Comparison of ENCODE assay signal across 11 cellular contexts in the genomic region with DNA sequence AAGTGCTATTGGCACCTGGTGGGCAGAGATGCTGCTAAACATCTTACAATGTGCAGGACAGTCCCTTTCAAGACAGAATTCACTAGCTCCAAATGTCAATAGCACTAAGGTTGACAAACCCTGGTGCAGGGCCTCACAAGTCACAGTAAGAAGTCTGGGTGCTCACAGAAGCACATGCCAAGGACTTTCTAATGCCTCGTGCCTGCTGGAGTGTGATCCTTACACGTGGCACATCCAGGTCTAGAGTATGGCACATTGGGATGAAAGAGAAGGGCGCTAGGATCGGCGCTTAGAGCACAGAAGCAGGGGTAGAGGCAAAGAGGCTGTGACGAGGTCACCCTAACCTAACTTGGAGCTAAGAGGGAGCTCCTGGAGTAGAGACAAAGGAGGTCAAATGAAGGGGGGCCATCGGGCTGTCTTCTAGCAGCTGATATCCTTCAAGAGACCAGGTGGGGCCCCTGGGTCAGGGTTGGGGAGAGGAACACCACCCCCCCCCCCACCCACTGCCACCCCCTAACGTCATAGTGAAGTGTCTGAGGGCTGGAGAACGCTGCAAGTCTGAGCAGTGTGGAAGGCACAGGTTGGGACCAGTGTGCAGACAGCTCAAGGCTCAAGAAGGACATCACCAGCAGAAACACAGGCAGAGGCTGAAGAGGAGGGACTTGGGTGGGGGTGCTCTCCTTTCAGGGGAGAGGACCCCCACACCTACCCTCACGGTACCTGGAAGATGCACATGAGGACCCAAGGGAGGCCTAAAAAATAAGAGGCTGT.
DNase-seq lines count a peak whose midpoint lies in the region; TF ChIP-seq lines count a peak whose summit lies in the region.
"Had no signal": no experiment of that assay in that cellular context is flagged by ENCODE, and none has a peak within 500 bp of the region (broad histone marks: within the 10 kb centered on the region; RNA-seq: fewer than 3 reads in every experiment).

No MANE protein-coding gene starts in this region.

- TF ChIP-seq RAD21 in Ishikawa (IDR thresholded peaks at IDR 0.05; ENCODE audit: low read depth), result no peak

- no peak overlapping the region for H3K23ac ChIP-seq in trophoblast cell (ENCODE audit: low read length)

- peak overlapping the region; percentile 37 for H2BK120ac ChIP-seq in trophoblast cell (ENCODE audit: insufficient read depth, low read length, poor library complexity)

- H3K27me3 Mint-ChIP-seq in Calu3 (ENCODE audit: unreplicated experiment) (no peaks in the 10 kb centered on the region), chondrocyte (ENCODE audit: low read depth) (no peaks in the 10 kb centered on the region)

- no peak overlapping the region for H3K9ac ChIP-seq in trophoblast cell (ENCODE audit: low read length)

- peak overlapping the region; percentile 56 for H4K91ac ChIP-seq in trophoblast cell (ENCODE audit: low read depth, low read length)

- no peaks in the 10 kb centered on the region for H3K9me3 Mint-ChIP-seq in Calu3 (ENCODE audit: low read depth, unreplicated experiment)
- H3K9me3 Mint-ChIP-seq in chondrocyte (ENCODE audit: low read depth), result no peaks in the 10 kb centered on the region

- CTCF ChIA-PET in Calu3 (lab: Charles Lee), result interaction anchor here (0.7 to 2.0 kb wide), 6 partner anchors 11 to 218 kb away, joined by 3 to 6 read pairs (median 4); no protein-coding TSS in a partner anchor

- H2BK12ac ChIP-seq in trophoblast cell (ENCODE audit: low read length), result peak overlapping the region; percentile 91

- no peak overlapping the region for H4K12ac ChIP-seq in trophoblast cell (ENCODE audit: low read depth, low read length)

- no peak for DNase-seq in Calu3
- no peak for DNase-seq in chondrocyte (ENCODE audit: low spot score)
- no peak for DNase-seq in trophoblast cell
- no peak for DNase-seq in GM19238 (ENCODE audit: insufficient read length, low spot score)
- no peak for DNase-seq in NCI-H146 (lab: John Stamatoyannopoulos, UW)
- DNase-seq in kidney tubule cell (ENCODE audit: low spot score), result no peak
- DNase-seq: NCI-H2171, OCI-M1, substantia nigra had no signal

- H3K4ac ChIP-seq in trophoblast cell (ENCODE audit: low read depth, low read length), result peak overlapping the region; percentile 13

- H3K4me3 ChIP-seq in trophoblast cell (ENCODE audit: low read depth, low read length), result no peak overlapping the region
- H3K4me3 ChIP-seq: MG63 had no signal

- peak overlapping the region; percentile 8 for H2BK5ac ChIP-seq in trophoblast cell (ENCODE audit: low read depth, low read length, poor library complexity)

- no peaks in the 10 kb centered on the region for H3K27me3 ChIP-seq in trophoblast cell (ENCODE audit: insufficient read depth, low read length)
- H3K27me3 ChIP-seq: MG63 had no signal

- H2AFZ ChIP-seq in trophoblast cell (ENCODE audit: insufficient read depth, low read length, poor library complexity), result no peak overlapping the region

- peak overlapping the region; percentile 12 for H3K4me3 Mint-ChIP-seq in Calu3 (ENCODE audit: low read depth, unreplicated experiment)
- no peak overlapping the region for H3K4me3 Mint-ChIP-seq in chondrocyte (ENCODE audit: unreplicated experiment)

- peak overlapping the region; percentile 36 for H3K14ac ChIP-seq in trophoblast cell (ENCODE audit: low read length)

- no CpG with 5 or more reads among the region's 10 CpGs for WGBS in trophoblast cell (ENCODE audit: extremely low coverage, insufficient coverage, insufficient read length)

- no peaks in the 10 kb centered on the region for H3K79me2 ChIP-seq in trophoblast cell (ENCODE audit: control insufficient read depth, insufficient read depth, low read length, poor library complexity)

- H3K27ac ChIP-seq in trophoblast cell (ENCODE audit: low read depth, low read length), result peak overlapping the region; percentile 40

- no TSS peak for BruUV-seq in Calu3 (replicated peaks; lab: Mats Ljungman, UMichigan)

- peak overlapping the region; percentile 26 for H3K18ac ChIP-seq in trophoblast cell (ENCODE audit: low read length)

- H3K9me3 ChIP-seq in trophoblast cell (ENCODE audit: insufficient read depth, low read depth, low read length), result no peaks in the 10 kb centered on the region
- H3K9me3 ChIP-seq: MG63 had no signal

- peak overlapping the region; percentile 28 for H3K4me2 ChIP-seq in trophoblast cell (ENCODE audit: low read length)

- TF ChIP-seq CTCF in Calu3 (IDR thresholded peaks at IDR 0.05; ENCODE audit: unreplicated experiment), result no peak
- TF ChIP-seq CTCF in chondrocyte (IDR thresholded peaks at IDR 0.05), result no peak

- peaks cover 19% of the 10 kb centered on the region for H3K79me1 ChIP-seq in trophoblast cell (ENCODE audit: low read length)

- no peak overlapping the region for H4K8ac ChIP-seq in trophoblast cell (ENCODE audit: low read depth, low read length)

- intact Hi-C loops in Calu3 (cut with micrococcal nuclease; ENCODE audit: unreplicated experiment), result no loop called here

- H2AK5ac ChIP-seq in trophoblast cell (ENCODE audit: low read length), result peak overlapping the region; percentile 51

- H3K27ac Mint-ChIP-seq in Calu3 (ENCODE audit: unreplicated experiment), result peak overlapping the region; percentile 68
- peak overlapping the region; percentile 93 for H3K27ac Mint-ChIP-seq in chondrocyte (ENCODE audit: unreplicated experiment)

- no peaks in the 10 kb centered on the region for H3K36me3 ChIP-seq in trophoblast cell (ENCODE audit: control insufficient read depth in 1 of 2, insufficient read depth in 2 of 2, low read length in 2 of 2)
- H3K36me3 ChIP-seq: MG63 had no signal

- H3K4me1 Mint-ChIP-seq in Calu3 (ENCODE audit: low read depth, unreplicated experiment) (peaks cover 67% of the 10 kb centered on the region), chondrocyte (ENCODE audit: low read depth) (peaks cover 47% of the 10 kb centered on the region)

- peaks cover 16 to 28% of the 10 kb centered on the region in 2 experiments for H3K4me1 ChIP-seq in trophoblast cell (ENCODE audit: control insufficient read depth in 1 of 2, insufficient read depth in 2 of 2, low read length in 2 of 2)

- H3K36me3 Mint-ChIP-seq in Calu3 (ENCODE audit: insufficient read depth, unreplicated experiment) (peaks cover 23% of the 10 kb centered on the region), chondrocyte (ENCODE audit: low read depth) (no peaks in the 10 kb centered on the region)

- TF ChIP-seq EP300 in Ishikawa (IDR thresholded peaks at IDR 0.05; ENCODE audit: borderline replicate concordance), result no peak

TF ChIP-seq in Ishikawa, 13 proteins besides CTCF, POLR2A, EP300 and RAD21:
- TF ChIP-seq NFIC (IDR thresholded peaks at IDR 0.05) (no peak), YY1 (IDR thresholded peaks at IDR 0.05; ENCODE audit: low read depth) (no peak), MAX (IDR thresholded peaks at IDR 0.05) (peak; percentile 83), FOXM1 (IDR thresholded peaks at IDR 0.05; ENCODE audit: borderline replicate concordance, low read depth) (no peak)
